15 cellular contexts compared by ENCODE assay signal in genomic region chr2:10221976-10222870, GRCh38.
"Had no signal": no experiment of that assay in that cellular context is flagged by ENCODE, and none has a peak within 500 bp of the region (broad histone marks: within the 10 kb centered on the region; RNA-seq: fewer than 3 reads in every experiment).

No MANE protein-coding gene starts in this region.

- H3K36me3 ChIP-seq: adrenal gland, esophagus muscularis mucosa, heart right ventricle, tibial nerve had no signal

- ATAC-seq: activated naive CD4-positive, alpha-beta T cell treated with anti-CD3 and anti-CD28 coated beads, Interleukin-2, amount 50 U/mL, for 72 hours; heart right ventricle; naive thymus-derived CD8-positive, alpha-beta T cell had no signal

- DNase-seq: activated CD4-positive, alpha-beta T cell treated with anti-CD3 and anti-CD28 coated beads, Interleukin-2, amount 10 ng/mL, durations not matched to agents 7 days and 5 days; activated CD8-positive, alpha-beta memory T cell treated with anti-CD3 and anti-CD28 coated beads, Interleukin-2, amount 50 U/mL, for 48 hours; activated gamma-delta T cell treated with Interleukin-2 at 50 U/mL for 16 hours; adrenal gland; dermis blood vessel endothelial cell; effector memory CD4-positive, alpha-beta T cell; heart right ventricle; kidney glomerular epithelial cell; mesenchymal stem cell; naive thymus-derived CD8-positive, alpha-beta T cell; occipital lobe; stimulated activated CD4-positive, alpha-beta T cell treated with anti-CD3 and anti-CD28 coated beads, Interleukin-2, amount 100 ng/mL, for 48 hours had no signal

- H3K27me3 ChIP-seq: adrenal gland, tibial nerve had no signal

- H3K4me3 ChIP-seq: adrenal gland, esophagus muscularis mucosa, heart right ventricle, tibial nerve had no signal

- H3K4me1 ChIP-seq: adrenal gland, esophagus muscularis mucosa, tibial nerve had no signal

- H3K9me3 ChIP-seq: adrenal gland, esophagus muscularis mucosa, heart right ventricle, tibial nerve had no signal

- H3K27ac ChIP-seq: adrenal gland, esophagus muscularis mucosa, heart right ventricle, tibial nerve had no signal
